1 cellular context compared by ENCODE assay signal in genomic region chr17:64537488-64537887, GRCh38.
A peak's percentile ranks its signal among the peaks of the same experiment; 100 is the strongest.
TF ChIP-seq lines count a peak whose summit lies in the region.

No MANE protein-coding gene starts in this region.

TF ChIP-seq in K562, 482 proteins besides CTCF, POLR2A, EP300 and RAD21 (continued from another document and continues in another):
- TF ChIP-seq ZNF609 (CRISPR knock-in tag; IDR thresholded peaks at IDR 0.05; ENCODE audit: borderline replicate concordance) (0 out of 2 replicates have a peak, but pooled peaks have one; percentile 27), ZNF431 (CRISPR knock-in tag; IDR thresholded peaks at IDR 0.05) (no peak), U2AF2 (optimal IDR thresholded peaks at IDR 0.05; ENCODE audit: low read depth, low read length) (no peak), HNRNPL (IDR thresholded peaks at IDR 0.05; ENCODE audit: low read depth, low read length) (no peak), TAF9B (IDR thresholded peaks at IDR 0.05; ENCODE audit: partially characterized antibody) (peak; percentile 55), DPF2 (IDR thresholded peaks at IDR 0.05) (peak; percentile 94), HDAC1 (IDR thresholded peaks at IDR 0.05) (peak in 1 of 2 experiments; percentile 76; a peak in 2 of 4 replicates), EWSR1 (IDR thresholded peaks at IDR 0.05; ENCODE audit: borderline replicate concordance, low read depth, partially characterized antibody) (no peak), TCF15 (CRISPR knock-in tag; IDR thresholded peaks at IDR 0.05) (no peak), SMARCA5 (IDR thresholded peaks at IDR 0.05) (no peak), FIP1L1 (IDR thresholded peaks at IDR 0.05; ENCODE audit: low read depth, low read length, poor library complexity, severe bottlenecking) (no peak), THRB (CRISPR knock-in tag; conservative IDR thresholded peaks at IDR 0.05) (no peak), GTF2B (IDR thresholded peaks at IDR 0.05; ENCODE audit: extremely low read depth, insufficient read length) (no peak), RCOR1 (IDR thresholded peaks at IDR 0.05; ENCODE audit: borderline replicate concordance in 1 of 2, low read depth in 2 of 2, low read length in 2 of 2) (peak; percentile 60 to 95; a peak in 3 of 4 replicates), MED1 (CRISPR knock-in tag; IDR thresholded peaks at IDR 0.05; ENCODE audit: borderline replicate concordance) (no peak), ZNF274 (IDR thresholded peaks at IDR 0.05; ENCODE audit: borderline replicate concordance, low read depth, low read length) (no peak), RNF219 (CRISPR knock-in tag; IDR thresholded peaks at IDR 0.05) (no peak), MCM5 (IDR thresholded peaks at IDR 0.05; ENCODE audit: low read depth) (no peak), TSC22D4 (tag; IDR thresholded peaks at IDR 0.05) (no peak), RB1 (IDR thresholded peaks at IDR 0.05; ENCODE audit: low read depth) (no peak), CBX3 (IDR thresholded peaks at IDR 0.05; ENCODE audit: borderline replicate concordance in 1 of 2, low read length in 2 of 2) (peak in 1 of 2 experiments; percentile 32; a peak in 1 of 3 replicates), ZBTB9 (CRISPR knock-in tag; IDR thresholded peaks at IDR 0.05) (no peak), ASH1L (IDR thresholded peaks at IDR 0.05; ENCODE audit: borderline replicate concordance, low read depth, partially characterized antibody) (no peak), FOXM1 (IDR thresholded peaks at IDR 0.05; ENCODE audit: low read depth) (peak; percentile 69; the same call in 1 of the 2 replicates), FOXM1 (CRISPR knock-in tag; IDR thresholded peaks at IDR 0.05; ENCODE audit: low read depth) (no peak), SMAD2 (IDR thresholded peaks at IDR 0.05; ENCODE audit: low read depth, low read length) (no peak), HDAC8 (tag; IDR thresholded peaks at IDR 0.05) (no peak), THAP7 (CRISPR knock-in tag; IDR thresholded peaks at IDR 0.05) (no peak), DACH1 (IDR thresholded peaks at IDR 0.05; ENCODE audit: partially characterized antibody) (peak; percentile 7), ZFP91 (CRISPR knock-in tag; IDR thresholded peaks at IDR 0.05) (no peak), BRD9 (IDR thresholded peaks at IDR 0.05; ENCODE audit: low read depth, partially characterized antibody) (no peak), HMGXB4 (CRISPR knock-in tag; IDR thresholded peaks at IDR 0.05) (no peak), PML (IDR thresholded peaks at IDR 0.05; ENCODE audit: low read length) (peak; percentile 76; the same call in 1 of the 2 replicates), ARID1B (IDR thresholded peaks at IDR 0.05) (peak; percentile 96), MITF (IDR thresholded peaks at IDR 0.05) (no peak), MTF1 (CRISPR knock-in tag; IDR thresholded peaks at IDR 0.05; ENCODE audit: borderline replicate concordance) (no peak), OTX1 (CRISPR knock-in tag; IDR thresholded peaks at IDR 0.05) (no peak), JUND (IDR thresholded peaks at IDR 0.05; ENCODE audit: borderline replicate concordance, low read depth, low read length) (peak; percentile 85), JUND (tag; IDR thresholded peaks at IDR 0.05; ENCODE audit: borderline replicate concordance, low read depth, low read length) (peak; percentile 84; the same call in 2 of the 3 replicates), GABPB1 (CRISPR knock-in tag; IDR thresholded peaks at IDR 0.05) (no peak), ELK3 (CRISPR knock-in tag; IDR thresholded peaks at IDR 0.05) (no peak), MTA2 (IDR thresholded peaks at IDR 0.05; ENCODE audit: low read depth) (peak; percentile 83), MLLT1 (IDR thresholded peaks at IDR 0.05) (no peak)
